ENCODE assay signal across 1 cellular context in the genomic region with DNA sequence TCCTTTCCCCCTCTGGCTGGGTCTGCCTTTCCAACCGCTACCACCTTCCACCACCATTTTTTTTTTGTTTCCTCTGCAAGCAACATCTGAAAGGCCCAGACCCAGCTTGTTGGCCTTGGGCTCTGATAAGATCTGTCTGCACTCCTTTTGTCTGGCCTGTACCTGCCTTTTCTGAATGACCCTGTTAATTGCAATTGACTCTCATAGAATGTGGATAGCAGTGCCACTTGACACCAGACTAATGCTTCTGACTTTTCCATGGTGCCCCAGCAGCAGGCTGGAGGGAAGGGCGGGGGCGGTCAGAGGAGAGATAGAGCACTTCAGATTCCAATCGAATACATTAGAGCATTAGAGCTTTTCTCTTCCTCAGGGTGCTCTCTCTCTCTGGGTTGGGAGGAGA.
TF ChIP-seq lines count a peak whose summit lies in the region.

No MANE protein-coding gene starts in this region.

TF ChIP-seq in SK-N-SH treated with all-trans-retinoic acid at 6 μM for 48 hours, 23 proteins besides CTCF, POLR2A, EP300 and RAD21 (continued from another document):
- TF ChIP-seq, protein P1, sequence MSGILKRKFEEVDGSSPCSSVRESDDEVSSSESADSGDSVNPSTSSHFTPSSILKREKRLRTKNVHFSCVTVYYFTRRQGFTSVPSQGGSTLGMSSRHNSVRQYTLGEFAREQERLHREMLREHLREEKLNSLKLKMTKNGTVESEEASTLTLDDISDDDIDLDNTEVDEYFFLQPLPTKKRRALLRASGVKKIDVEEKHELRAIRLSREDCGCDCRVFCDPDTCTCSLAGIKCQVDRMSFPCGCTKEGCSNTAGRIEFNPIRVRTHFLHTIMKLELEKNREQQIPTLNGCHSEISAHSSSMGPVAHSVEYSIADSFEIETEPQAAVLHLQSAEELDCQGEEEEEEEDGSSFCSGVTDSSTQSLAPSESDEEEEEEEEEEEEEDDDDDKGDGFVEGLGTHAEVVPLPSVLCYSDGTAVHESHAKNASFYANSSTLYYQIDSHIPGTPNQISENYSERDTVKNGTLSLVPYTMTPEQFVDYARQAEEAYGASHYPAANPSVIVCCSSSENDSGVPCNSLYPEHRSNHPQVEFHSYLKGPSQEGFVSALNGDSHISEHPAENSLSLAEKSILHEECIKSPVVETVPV (CRISPR knock-in tag; IDR thresholded peaks at IDR 0.05): no peak
- TF ChIP-seq TSHZ2 (CRISPR knock-in tag; IDR thresholded peaks at IDR 0.05) (no peak), BACH2 (CRISPR knock-in tag; IDR thresholded peaks at IDR 0.05; ENCODE audit: borderline replicate concordance) (no peak), ZNF565 (CRISPR knock-in tag; conservative IDR thresholded peaks at IDR 0.05; ENCODE audit: low read depth) (no peak), SNAI2 (CRISPR knock-in tag; IDR thresholded peaks at IDR 0.05) (no peak), ZNF70 (CRISPR knock-in tag; IDR thresholded peaks at IDR 0.05) (no peak), TOX (CRISPR knock-in tag; IDR thresholded peaks at IDR 0.05; ENCODE audit: borderline replicate concordance) (no peak), ZFP30 (CRISPR knock-in tag; IDR thresholded peaks at IDR 0.05) (no peak), CSDC2 (CRISPR knock-in tag; IDR thresholded peaks at IDR 0.05) (no peak), OSR1 (CRISPR knock-in tag; IDR thresholded peaks at IDR 0.05) (no peak), ZNF8 (CRISPR knock-in tag; IDR thresholded peaks at IDR 0.05) (no peak), PPARA (CRISPR knock-in tag; IDR thresholded peaks at IDR 0.05; ENCODE audit: borderline replicate concordance) (no peak)
- TF ChIP-seq, protein P2, sequence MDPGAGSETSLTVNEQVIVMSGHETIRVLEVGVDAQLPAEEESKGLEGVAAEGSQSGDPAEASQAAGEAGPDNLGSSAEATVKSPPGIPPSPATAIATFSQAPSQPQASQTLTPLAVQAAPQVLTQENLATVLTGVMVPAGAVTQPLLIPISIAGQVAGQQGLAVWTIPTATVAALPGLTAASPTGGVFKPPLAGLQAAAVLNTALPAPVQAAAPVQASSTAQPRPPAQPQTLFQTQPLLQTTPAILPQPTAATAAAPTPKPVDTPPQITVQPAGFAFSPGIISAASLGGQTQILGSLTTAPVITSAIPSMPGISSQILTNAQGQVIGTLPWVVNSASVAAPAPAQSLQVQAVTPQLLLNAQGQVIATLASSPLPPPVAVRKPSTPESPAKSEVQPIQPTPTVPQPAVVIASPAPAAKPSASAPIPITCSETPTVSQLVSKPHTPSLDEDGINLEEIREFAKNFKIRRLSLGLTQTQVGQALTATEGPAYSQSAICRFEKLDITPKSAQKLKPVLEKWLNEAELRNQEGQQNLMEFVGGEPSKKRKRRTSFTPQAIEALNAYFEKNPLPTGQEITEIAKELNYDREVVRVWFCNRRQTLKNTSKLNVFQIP (CRISPR knock-in tag; IDR thresholded peaks at IDR 0.05; ENCODE audit: borderline replicate concordance, low read depth): no peak
- TF ChIP-seq, protein P3, sequence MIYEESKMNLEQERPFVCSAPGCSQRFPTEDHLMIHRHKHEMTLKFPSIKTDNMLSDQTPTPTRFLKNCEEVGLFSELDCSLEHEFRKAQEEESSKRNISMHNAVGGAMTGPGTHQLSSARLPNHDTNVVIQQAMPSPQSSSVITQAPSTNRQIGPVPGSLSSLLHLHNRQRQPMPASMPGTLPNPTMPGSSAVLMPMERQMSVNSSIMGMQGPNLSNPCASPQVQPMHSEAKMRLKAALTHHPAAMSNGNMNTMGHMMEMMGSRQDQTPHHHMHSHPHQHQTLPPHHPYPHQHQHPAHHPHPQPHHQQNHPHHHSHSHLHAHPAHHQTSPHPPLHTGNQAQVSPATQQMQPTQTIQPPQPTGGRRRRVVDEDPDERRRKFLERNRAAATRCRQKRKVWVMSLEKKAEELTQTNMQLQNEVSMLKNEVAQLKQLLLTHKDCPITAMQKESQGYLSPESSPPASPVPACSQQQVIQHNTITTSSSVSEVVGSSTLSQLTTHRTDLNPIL (CRISPR knock-in tag; IDR thresholded peaks at IDR 0.05; ENCODE audit: low read depth): no peak
